8 cellular contexts compared by ENCODE assay signal in genomic region chr15:89893696-89894450, GRCh38. TPM values are rescaled to one million over a fixed set of nuclear protein-coding genes. Genes with fewer than 3 reads are reported as not detected.
A peak's percentile ranks its signal among the peaks of the same experiment; 100 is the strongest.
DNase-seq lines count a peak whose midpoint lies in the region; ATAC-seq, FAIRE-seq and TF ChIP-seq lines count a peak whose summit lies in the region.

Gene AP3S2 (minus strand): TSS chr15:89893994. CDS start chr15:89893949, 45 bp downstream.

- TF ChIP-seq POLR2A in GM18526 (IDR thresholded peaks at IDR 0.05; ENCODE audit: extremely low read depth, insufficient read length), result peak; percentile 75

- H3K4me2 ChIP-seq in mammary epithelial cell (ENCODE audit: insufficient read depth, low read depth, low read length), result peak within 1 kb of the TSS; percentile 86
- peak within 1 kb of the TSS; percentile 94 for H3K4me2 ChIP-seq in smooth muscle cell

- H4K20me1 ChIP-seq in mammary epithelial cell (ENCODE audit: insufficient read depth, low read length) (no peaks in the 10 kb centered on the region), smooth muscle cell (ENCODE audit: low read depth) (peaks cover 4% of the 10 kb centered on the region)

- H3F3A ChIP-seq in smooth muscle cell (ENCODE audit: low read depth), result no peaks in the 10 kb centered on the region

- dilution Hi-C loops in mammary epithelial cell (cut with HindIII; ENCODE audit: low sequenced_read_pairs), result no loop called here

- H3K9me3 ChIP-seq in mammary epithelial cell (replicated peaks; ENCODE audit: insufficient read depth, low read length), result no peaks in the 10 kb centered on the region
- H3K9me3 ChIP-seq in smooth muscle cell (replicated peaks; ENCODE audit: low read depth), result no peaks in the 10 kb centered on the region

- DNase-seq in NCI-H2171 (lab: John Stamatoyannopoulos, UW) (peak; percentile 92), mammary epithelial cell (peak; percentile 96), iPS-NIHi11 (ENCODE audit: low spot score) (peak; percentile 90), smooth muscle cell (lab: John Stamatoyannopoulos, UW; ENCODE audit: unreplicated experiment) (peak; percentile 64)

- H3K4me3 ChIP-seq in mammary epithelial cell (replicated peaks in 1 of 3; ENCODE audit: insufficient read depth in 1 of 3, low read depth in 2 of 3, low read length in 3 of 3) (peak within 1 kb of the TSS; percentile 83 to 93 (median 91)), smooth muscle cell (peak within 1 kb of the TSS; percentile 79)

- FAIRE-seq in A204.1 (lab: Jason Lieb, UNC), result peak; percentile 43

- BruUV-seq in mammary epithelial cell (replicated peaks; lab: Mats Ljungman, UMichigan), result no TSS peak

- intact Hi-C loops in mammary epithelial cell (cut with micrococcal nuclease), result loop anchor here (1.0 to 10.0 kb wide), 2 partner anchors 193 to 321 kb away; no protein-coding TSS in a partner anchor

- peak within 1 kb of the TSS; percentile 94 for H2AFZ ChIP-seq in mammary epithelial cell (ENCODE audit: low read depth, low read length)
- peak within 1 kb of the TSS; percentile 89 for H2AFZ ChIP-seq in smooth muscle cell (ENCODE audit: low read depth)

- H3K27me3 ChIP-seq in mammary epithelial cell (ENCODE audit: insufficient read depth, low read length), result no peaks in the 10 kb centered on the region
- no peaks in the 10 kb centered on the region for H3K27me3 ChIP-seq in smooth muscle cell (ENCODE audit: low read depth)

- CTCF ChIA-PET in mammary epithelial cell (lab: Charles Lee; ENCODE audit: low non-redundant PET), result interaction anchor here (0.7 to 0.8 kb wide), 2 partner anchors 23 to 181 kb away, joined by 5 to 6 read pairs; no protein-coding TSS in a partner anchor

- in situ Hi-C loops in mammary epithelial cell (cut with MboI; ENCODE audit: low sequenced_read_pairs in 2 of 2), result loop anchor here in 1 of 2 donors (10.0 kb wide), 1 partner anchor 311 kb away; the partner anchor contains the start of gene SEMA4B

- H3K4me1 ChIP-seq in mammary epithelial cell (ENCODE audit: insufficient read depth, low read length) (peaks cover 6% of the 10 kb centered on the region), smooth muscle cell (ENCODE audit: low read depth) (no peaks in the 10 kb centered on the region)

- under 1% methylated on average over 36 of the region's 62 CpGs for WGBS in mammary epithelial cell (ENCODE audit: low coverage, missing lambda C conversion rate)
- under 1% methylated on average over 60 of the region's 62 CpGs for WGBS in smooth muscle cell (ENCODE audit: low lambda C conversion rate)

- H3K9ac ChIP-seq in mammary epithelial cell (ENCODE audit: insufficient read depth, low read length) (peak within 1 kb of the TSS; percentile 98), smooth muscle cell (ENCODE audit: low read depth) (peak within 1 kb of the TSS; percentile 92)

- H3K36me3 ChIP-seq in mammary epithelial cell (ENCODE audit: insufficient read depth, low read length), result peaks cover 1% of the 10 kb centered on the region
- no peaks in the 10 kb centered on the region for H3K36me3 ChIP-seq in smooth muscle cell (ENCODE audit: low read depth)

- ATAC-seq in HG03066 (IDR thresholded peaks at IDR 0.05; ENCODE audit: low read depth, unreplicated experiment), result peak; percentile 91

- H3K27ac ChIP-seq in VCaP, result peak within 1 kb of the TSS; percentile 94
- peak within 1 kb of the TSS; percentile 92 for H3K27ac ChIP-seq in mammary epithelial cell (ENCODE audit: insufficient read depth, low read depth, low read length)
- H3K27ac ChIP-seq in smooth muscle cell (ENCODE audit: low read depth), result peak within 1 kb of the TSS; percentile 86

- no peak; the same call in 1 of the 2 replicates for TF ChIP-seq CTCF in VCaP (conservative IDR thresholded peaks at IDR 0.05)
- no peak for TF ChIP-seq CTCF in mammary epithelial cell (conservative IDR thresholded peaks at IDR 0.05 in 1 of 2, IDR thresholded peaks at IDR 0.05 in 1 of 2; ENCODE audit: extremely low read depth in 1 of 2, insufficient read depth in 1 of 2, low read depth in 1 of 2, low read length in 2 of 2)
- TF ChIP-seq CTCF in smooth muscle cell (IDR thresholded peaks at IDR 0.05; ENCODE audit: borderline replicate concordance, insufficient read depth, poor library complexity, severe bottlenecking), result no peak

- H3K79me2 ChIP-seq in mammary epithelial cell (ENCODE audit: insufficient read depth, low read length) (peaks cover 40% of the 10 kb centered on the region), smooth muscle cell (ENCODE audit: low read depth) (peaks cover 36% of the 10 kb centered on the region)

RNA-seq across cellular contexts. Expression of gene AP3S2, which starts in this region (rescaled TPM):
- total RNA-seq in mammary epithelial cell (10 to 100 TPM; 34.6 to 53.0 TPM), smooth muscle cell (54.7 and 55.8 TPM in 2 replicates)
- polyA plus RNA-seq in mammary epithelial cell (22.3 TPM), smooth muscle cell (9.4 and 19.1 TPM in 2 replicates)
- polyA minus RNA-seq in mammary epithelial cell, result 28.9 TPM

Comparison
In these comparisons a context has a peak if more than half of its experiments do, and no peak if none do; other contexts are left out.
1. Peak in every context shown above with its lines: DNase-seq, ATAC-seq, H3K4me3 ChIP-seq and H3K27ac ChIP-seq.